Comparison of ENCODE assay signal across 15 cellular contexts in genomic region chr10:59895629-59896116, GRCh38. TPM values are rescaled to one million over a fixed set of nuclear protein-coding genes. Genes with fewer than 3 reads are reported as not detected.
DNase-seq lines count a peak whose midpoint lies in the region; ATAC-seq and TF ChIP-seq lines count a peak whose summit lies in the region.
"Had no signal": no experiment of that assay in that cellular context is flagged by ENCODE, and none has a peak within 500 bp of the region (broad histone marks: within the 10 kb centered on the region; RNA-seq: fewer than 3 reads in every experiment).

No MANE protein-coding gene starts in this region.

- H3K14ac ChIP-seq in neuronal stem cell (ENCODE audit: low read length): no peak overlapping the region

- no peaks in the 10 kb centered on the region for H3K27me3 ChIP-seq in SK-N-SH (ENCODE audit: insufficient read depth)
- H3K27me3 ChIP-seq in left ventricle myocardium inferior (ENCODE audit: low read depth): no peaks in the 10 kb centered on the region
- no peaks in the 10 kb centered on the region for H3K27me3 ChIP-seq in muscle layer of duodenum (ENCODE audit: low read depth, low read length)
- H3K27me3 ChIP-seq in neuronal stem cell (ENCODE audit: control insufficient read depth in 3 of 3, insufficient read depth in 3 of 3, low read depth in 1 of 3, low read length in 3 of 3): no peaks in the 10 kb centered on the region

- H3K36me3 ChIP-seq in SK-N-SH (replicated peaks in 1 of 2; ENCODE audit: control insufficient read depth in 1 of 2, insufficient read depth in 2 of 2, low read length in 1 of 2): peaks cover 0 to 4% of the 10 kb centered on the region in 2 experiments
- H3K36me3 ChIP-seq in left ventricle myocardium inferior: no peaks in the 10 kb centered on the region
- H3K36me3 ChIP-seq in muscle layer of duodenum (ENCODE audit: control insufficient read depth in 1 of 2, insufficient read depth in 2 of 2, low read length in 2 of 2): no peaks in the 10 kb centered on the region
- H3K36me3 ChIP-seq in neuronal stem cell (replicated peaks in 1 of 2; ENCODE audit: control insufficient read depth in 2 of 2, insufficient read depth in 2 of 2, low read length in 2 of 2): peaks cover 0 to 13% of the 10 kb centered on the region in 2 donors

- no peak overlapping the region for H2BK120ac ChIP-seq in neuronal stem cell (ENCODE audit: low read depth, low read length)

- TF ChIP-seq RAD21 in SK-N-SH (IDR thresholded peaks at IDR 0.05; ENCODE audit: low read length): no peak

- intact Hi-C loops in left ventricle myocardium inferior (cut with micrococcal nuclease): no loop called here

- no peak for ATAC-seq in SK-N-SH treated with all-trans-retinoic acid at 6 μM for 48 hours

- TF ChIP-seq EP300 in SK-N-SH (IDR thresholded peaks at IDR 0.05; ENCODE audit: borderline replicate concordance in 1 of 2, low read depth in 1 of 2, low read length in 1 of 2): no peak

- peaks cover 3% of the 10 kb centered on the region for H3K79me1 ChIP-seq in neuronal stem cell (ENCODE audit: low read depth, low read length)

- H3K4me3 ChIP-seq in SK-N-SH (ENCODE audit: low read depth in 2 of 2, low read length in 1 of 2) (no peak overlapping the region), left ventricle myocardium inferior (no peak overlapping the region), muscle layer of duodenum (ENCODE audit: low read depth in 1 of 2, low read length in 2 of 2) (no peak overlapping the region), neuronal stem cell (ENCODE audit: low read length in 2 of 2) (no peak overlapping the region)
- H3K4me3 ChIP-seq: SK-N-MC had no signal

- no peak overlapping the region for H3K18ac ChIP-seq in neuronal stem cell (ENCODE audit: low read length)

- H3K4me1 ChIP-seq in SK-N-SH (ENCODE audit: control insufficient read depth in 1 of 2, insufficient read depth in 2 of 2, low read depth in 1 of 2, low read length in 1 of 2): peaks cover 4 to 17% of the 10 kb centered on the region in 2 experiments; a peak in 2 of 4 replicates
- H3K4me1 ChIP-seq in left ventricle myocardium inferior: peaks cover 89% of the 10 kb centered on the region
- peaks cover 29 to 73% of the 10 kb centered on the region in 2 donors for H3K4me1 ChIP-seq in muscle layer of duodenum (ENCODE audit: control insufficient read depth in 1 of 2, insufficient read depth in 2 of 2, low read length in 2 of 2)
- H3K4me1 ChIP-seq in neuronal stem cell (ENCODE audit: control insufficient read depth in 2 of 2, insufficient read depth in 1 of 2, low read depth in 1 of 2, low read length in 2 of 2): peaks cover 0 to 2% of the 10 kb centered on the region in 2 donors

- H3K9me3 ChIP-seq in SK-N-SH: no peaks in the 10 kb centered on the region
- H3K9me3 ChIP-seq in left ventricle myocardium inferior (replicated peaks): no peaks in the 10 kb centered on the region
- no peaks in the 10 kb centered on the region for H3K9me3 ChIP-seq in muscle layer of duodenum (ENCODE audit: control insufficient read depth in 1 of 2, low read length in 2 of 2)
- H3K9me3 ChIP-seq in neuronal stem cell (replicated peaks in 1 of 2; ENCODE audit: control insufficient read depth in 2 of 2, insufficient read depth in 1 of 2, low read depth in 1 of 2, low read length in 2 of 2): no peaks in the 10 kb centered on the region

- H2BK5ac ChIP-seq in neuronal stem cell (ENCODE audit: low read length): no peak overlapping the region

- no peaks in the 10 kb centered on the region for H3F3A ChIP-seq in SK-N-SH (replicated peaks; ENCODE audit: insufficient read depth)

- H2AK5ac ChIP-seq in neuronal stem cell (ENCODE audit: low read depth, low read length): no peak overlapping the region

- H4K8ac ChIP-seq in neuronal stem cell (ENCODE audit: low read depth, low read length): no peak overlapping the region

- POLR2A ChIA-PET in SK-N-SH (lab: Yijun Ruan, JAX): interaction anchor here (1.3 kb wide), 1 partner anchor 11 kb away, joined by 3 read pairs; the partner anchor contains the start of gene CCDC6

- H2AFZ ChIP-seq in SK-N-SH (ENCODE audit: low read depth) (no peak overlapping the region), neuronal stem cell (ENCODE audit: low read length) (no peak overlapping the region)

- H2BK15ac ChIP-seq in neuronal stem cell (ENCODE audit: low read length): no peak overlapping the region

- TF ChIP-seq CTCF in SK-N-SH (IDR thresholded peaks at IDR 0.05) (no peak), left ventricle myocardium inferior (IDR thresholded peaks at IDR 0.05; ENCODE audit: borderline replicate concordance) (no peak)

- no peak overlapping the region for H2BK12ac ChIP-seq in neuronal stem cell (ENCODE audit: low read length)

- CTCF ChIA-PET in SK-N-SH (lab: Yijun Ruan, JAX): interaction anchor here (0.6 to 1.6 kb wide), 5 partner anchors 11 to 1128 kb away, joined by 3 to 6 read pairs (median 4); partner anchors contain the start of gene CCDC6

- no peaks in the 10 kb centered on the region for H3K9me2 ChIP-seq in SK-N-SH

- H4K20me1 ChIP-seq in SK-N-SH (ENCODE audit: insufficient read depth): peaks cover 82% of the 10 kb centered on the region

- no peak overlapping the region for H4K91ac ChIP-seq in neuronal stem cell (ENCODE audit: low read depth, low read length, poor library complexity)

- H3K27ac ChIP-seq in SK-N-SH (ENCODE audit: low read depth in 2 of 2, low read length in 1 of 2): peak overlapping the region in 1 of 2 experiments; percentile 22; a peak in 2 of 4 replicates
- H3K27ac ChIP-seq in left ventricle myocardium inferior (replicated peaks): peak overlapping the region; percentile 64
- H3K27ac ChIP-seq in muscle layer of duodenum (ENCODE audit: low read length): peak overlapping the region; percentile 71
- H3K27ac ChIP-seq in neuronal stem cell (replicated peaks; ENCODE audit: low read length): no peak overlapping the region
- H3K27ac ChIP-seq: SK-N-MC had no signal

- H3K4me2 ChIP-seq in SK-N-SH: no peak overlapping the region
- no peak overlapping the region for H3K4me2 ChIP-seq in neuronal stem cell (ENCODE audit: insufficient read depth, low read length, poor library complexity, severe bottlenecking)

- DNase-seq in SK-N-SH: peak; percentile 20
- no peak for DNase-seq in left ventricle myocardium inferior
- no peak for DNase-seq in SKM-1 (lab: John Stamatoyannopoulos, UW; ENCODE audit: unreplicated experiment)
- no peak for DNase-seq in neuronal stem cell (ENCODE audit: low spot score)
- no peak for DNase-seq in dedifferentiated amniotic fluid mesenchymal stem cell (ENCODE audit: extremely low spot score)
- no peak for DNase-seq in stimulated activated naive CD4-positive, alpha-beta T cell (lab: John Stamatoyannopoulos, UW)
- DNase-seq: 8988T; activated B cell treated with CpG ODN at 0.5 μM for 24 hours; activated CD8-positive, alpha-beta memory T cell treated with anti-CD3 and anti-CD28 coated beads, Interleukin-2, amount 50 U/mL, for 48 hours; amniotic stem cell; effector memory CD4-positive, alpha-beta T cell; retina had no signal

- H3K79me2 ChIP-seq in SK-N-SH (ENCODE audit: insufficient read depth): peaks cover 90% of the 10 kb centered on the region

- WGBS in SK-N-SH (ENCODE audit: low lambda C conversion rate): 77% methylated on average over 9 of the region's 10 CpGs
- no CpG with 5 or more reads among the region's 10 CpGs for WGBS in neuronal stem cell (ENCODE audit: extremely low coverage in 2 of 2, insufficient read length in 2 of 2, insufficient replicate concordance in 1 of 2), 2 donors

- no peak overlapping the region for H3K4ac ChIP-seq in neuronal stem cell (ENCODE audit: low read length)

- no peak overlapping the region for H3K23ac ChIP-seq in neuronal stem cell (ENCODE audit: low read depth, low read length, poor library complexity)

- H3K9ac ChIP-seq in SK-N-SH (no peak overlapping the region), neuronal stem cell (ENCODE audit: low read depth, low read length, poor library complexity) (no peak overlapping the region)

TF ChIP-seq in SK-N-SH, 30 proteins besides CTCF, POLR2A, EP300 and RAD21:
- no peak for TF ChIP-seq USF1 (IDR thresholded peaks at IDR 0.05; ENCODE audit: borderline replicate concordance, low read depth)
- TF ChIP-seq GATA2 (CRISPR knock-in tag; IDR thresholded peaks at IDR 0.05): 0 out of 2 replicates have a peak, but pooled peaks have one; percentile 17
- TF ChIP-seq JUND (IDR thresholded peaks at IDR 0.05): no peak
- TF ChIP-seq TCF12 (IDR thresholded peaks at IDR 0.05): no peak
- TF ChIP-seq ELF1 (IDR thresholded peaks at IDR 0.05): no peak
- TF ChIP-seq NRF1 (IDR thresholded peaks at IDR 0.05; ENCODE audit: low read depth, low read length): no peak
- TF ChIP-seq POLR2AphosphoS5 (IDR thresholded peaks at IDR 0.05; ENCODE audit: low read depth, low read length): no peak
- TF ChIP-seq MXI1 (IDR thresholded peaks at IDR 0.05; ENCODE audit: low read depth, low read length): no peak

TF ChIP-seq in SK-N-SH treated with all-trans-retinoic acid at 6 μM for 48 hours, 23 proteins besides CTCF, POLR2A, EP300 and RAD21 (continues in another document):
- TF ChIP-seq CSDC2 (CRISPR knock-in tag; IDR thresholded peaks at IDR 0.05) (no peak), ZC3H10 (CRISPR knock-in tag; IDR thresholded peaks at IDR 0.05) (no peak), ZFP3 (CRISPR knock-in tag; IDR thresholded peaks at IDR 0.05) (no peak)
- TF ChIP-seq, protein P1, sequence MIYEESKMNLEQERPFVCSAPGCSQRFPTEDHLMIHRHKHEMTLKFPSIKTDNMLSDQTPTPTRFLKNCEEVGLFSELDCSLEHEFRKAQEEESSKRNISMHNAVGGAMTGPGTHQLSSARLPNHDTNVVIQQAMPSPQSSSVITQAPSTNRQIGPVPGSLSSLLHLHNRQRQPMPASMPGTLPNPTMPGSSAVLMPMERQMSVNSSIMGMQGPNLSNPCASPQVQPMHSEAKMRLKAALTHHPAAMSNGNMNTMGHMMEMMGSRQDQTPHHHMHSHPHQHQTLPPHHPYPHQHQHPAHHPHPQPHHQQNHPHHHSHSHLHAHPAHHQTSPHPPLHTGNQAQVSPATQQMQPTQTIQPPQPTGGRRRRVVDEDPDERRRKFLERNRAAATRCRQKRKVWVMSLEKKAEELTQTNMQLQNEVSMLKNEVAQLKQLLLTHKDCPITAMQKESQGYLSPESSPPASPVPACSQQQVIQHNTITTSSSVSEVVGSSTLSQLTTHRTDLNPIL (CRISPR knock-in tag; IDR thresholded peaks at IDR 0.05; ENCODE audit: low read depth): no peak

RNA-seq across cellular contexts. Expression of gene CCDC6, which starts 10.7 kb away (rescaled TPM):
- 10.8 and 12.7 TPM in 2 replicates for polyA plus RNA-seq in SK-N-SH (2012; rRNA removed)
- 13.4 and 14.1 TPM in 2 replicates for polyA plus RNA-seq in SK-N-SH (2012; cell fraction: cytosol; rRNA removed)
- polyA plus RNA-seq in SK-N-SH (2012; cell fraction: nucleus; rRNA removed): 4.9 and 9.8 TPM in 2 replicates
- total RNA-seq in left ventricle myocardium inferior: 16.4 TPM
- 24.4 TPM for polyA plus RNA-seq in neuronal stem cell (2013, experiment 1 of 2)
- polyA plus RNA-seq in neuronal stem cell (2013, experiment 2 of 2): 25.6 TPM
